6 cellular contexts compared by ENCODE assay signal in the genomic region with DNA sequence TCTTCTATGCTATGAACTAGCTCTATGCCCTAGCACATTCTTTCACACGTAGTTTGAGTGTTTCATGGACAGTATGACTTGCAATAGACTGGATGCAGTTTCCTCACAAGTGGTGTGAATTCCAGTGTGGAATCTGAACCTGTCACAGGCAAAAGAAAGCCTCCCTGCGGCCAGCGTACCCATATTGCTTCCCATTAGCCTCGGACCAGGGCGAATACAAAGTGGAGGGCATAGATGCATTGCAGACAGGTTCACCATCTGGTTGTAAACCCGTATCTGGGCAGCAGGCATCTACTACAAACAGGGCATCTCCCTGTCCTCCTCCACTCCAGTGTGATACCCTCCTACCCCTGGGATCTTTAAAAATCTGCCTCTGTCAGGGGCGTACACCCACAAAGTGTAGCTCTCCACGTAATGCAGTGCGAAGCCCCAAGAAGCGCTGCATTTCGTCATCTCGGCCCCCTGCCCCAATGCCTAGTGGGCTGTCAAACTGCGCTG. TPM values are rescaled to one million over a fixed set of nuclear protein-coding genes. Genes with fewer than 3 reads are reported as not detected.
DNase-seq lines count a peak whose midpoint lies in the region; ATAC-seq and TF ChIP-seq lines count a peak whose summit lies in the region.

No MANE protein-coding gene starts in this region.

- no peak for TF ChIP-seq POLR2A in uterus (IDR thresholded peaks at IDR 0.05)

- peak overlapping the region; percentile 80 for H3K4me3 ChIP-seq in left ventricle myocardium inferior
- H3K4me3 ChIP-seq in iPS-15b (ENCODE audit: low read depth, low read length): peak overlapping the region; percentile 77
- H3K4me3 ChIP-seq in uterus: peak overlapping the region; percentile 60 to 70

- ATAC-seq in GM19397 (IDR thresholded peaks at IDR 0.05; ENCODE audit: unreplicated experiment): no peak

- no peaks in the 10 kb centered on the region for H3K9me3 ChIP-seq in left ventricle myocardium inferior (replicated peaks)
- H3K9me3 ChIP-seq in iPS-15b (ENCODE audit: control insufficient read depth, insufficient read depth, low read length): no peaks in the 10 kb centered on the region
- H3K9me3 ChIP-seq in uterus: no peaks in the 10 kb centered on the region

- H3K4me1 ChIP-seq in left ventricle myocardium inferior (peaks cover 33% of the 10 kb centered on the region), iPS-15b (ENCODE audit: control insufficient read depth, insufficient read depth, low read length) (peaks cover 8% of the 10 kb centered on the region), uterus (peaks cover 5 to 16% of the 10 kb centered on the region in 2 donors)

- H3K36me3 ChIP-seq in left ventricle myocardium inferior (peaks cover 9% of the 10 kb centered on the region), iPS-15b (ENCODE audit: control insufficient read depth, insufficient read depth, low read length) (no peaks in the 10 kb centered on the region), uterus (no peaks in the 10 kb centered on the region)

- intact Hi-C loops in left ventricle myocardium inferior (cut with micrococcal nuclease): no loop called here
- intact Hi-C loops in cardiac septum (cut with DNase I): loop anchor here (1.0 to 2.0 kb wide), 2 partner anchors 11 to 15 kb away; no protein-coding TSS in a partner anchor
- intact Hi-C loops in uterus (cut with DNase I; ENCODE audit: low total_unique reads): no loop called here

- H3K27ac ChIP-seq in left ventricle myocardium inferior (replicated peaks): peak overlapping the region; percentile 99
- peak overlapping the region; percentile 99 for H3K27ac ChIP-seq in uterus

- H3K9ac ChIP-seq in iPS-15b (ENCODE audit: low read depth, low read length): peak overlapping the region; percentile 17

- TF ChIP-seq CTCF in left ventricle myocardium inferior (IDR thresholded peaks at IDR 0.05; ENCODE audit: borderline replicate concordance) (no peak), uterus (IDR thresholded peaks at IDR 0.05) (no peak)

- H3K27me3 ChIP-seq in left ventricle myocardium inferior (ENCODE audit: low read depth) (no peaks in the 10 kb centered on the region), iPS-15b (ENCODE audit: control insufficient read depth, insufficient read depth, low read length) (no peaks in the 10 kb centered on the region), uterus (no peaks in the 10 kb centered on the region)

- DNase-seq in left ventricle myocardium inferior (no peak), cardiac septum (ENCODE audit: low spot score) (no peak), uterus (peak in 1 of 2 donors; percentile 27), activated T-cell treated with anti-CD3 and anti-CD28 coated beads for 4 hours (no peak)

RNA-seq across cellular contexts. Expression of gene CIC, which starts 1.4 kb away (rescaled TPM):
- total RNA-seq in left ventricle myocardium inferior (33.3 TPM), cardiac septum (51.3 TPM), uterus (100 to 1,000 TPM in 1 of 4 donors, 10 to 100 TPM in 3; 28.7 to 155 (median 47.4) TPM)

RNA-seq across cellular contexts. Expression of gene ERF, which starts 12.8 kb away (rescaled TPM):
- 33.5 TPM for total RNA-seq in left ventricle myocardium inferior
- 37.4 TPM for total RNA-seq in cardiac septum
- total RNA-seq in uterus: 100 to 1,000 TPM in 1 of 4 donors, 10 to 100 TPM in 3; 14.1 to 141 (median 42.9) TPM

RNA-seq across cellular contexts. Expression of gene GSK3A, which starts 25.3 kb away (rescaled TPM):
- total RNA-seq in left ventricle myocardium inferior: 37.6 TPM
- 39.6 TPM for total RNA-seq in cardiac septum
- 10 to 100 TPM in 3 of 4 donors, 1 to 10 TPM in 1; 3.5 to 44.3 (median 34.4) TPM for total RNA-seq in uterus

RNA-seq across cellular contexts. Expression of gene PRR19, which starts 34.2 kb away (rescaled TPM):
- not detected for total RNA-seq in left ventricle myocardium inferior
- total RNA-seq in cardiac septum: 0.16 TPM
- total RNA-seq in uterus: under 1 TPM in 1 of 4 donors, not detected in 3; 0.14 TPM

RNA-seq across cellular contexts. Expression of gene PAFAH1B3, which starts 34.7 kb away (rescaled TPM):
- total RNA-seq in left ventricle myocardium inferior: 2.1 TPM
- total RNA-seq in cardiac septum: 4.0 TPM
- 10 to 100 TPM in 2 of 4 donors, 1 to 10 TPM in 1, not detected in 1; 5.6 to 35.0 (median 19.4) TPM for total RNA-seq in uterus
